Comparison of ENCODE assay signal across 11 cellular contexts in genomic region chr17:74971842-74972106, GRCh38. TPM values are rescaled to one million over a fixed set of nuclear protein-coding genes. Genes with fewer than 3 reads are reported as not detected.
DNase-seq lines count a peak whose midpoint lies in the region; ATAC-seq and TF ChIP-seq lines count a peak whose summit lies in the region.
"Had no signal": no experiment of that assay in that cellular context is flagged by ENCODE, and none has a peak within 500 bp of the region (broad histone marks: within the 10 kb centered on the region; RNA-seq: fewer than 3 reads in every experiment).

No MANE protein-coding gene starts in this region.

- no peak for ATAC-seq in activated T-cell treated with anti-CD3 and anti-CD28 coated beads, Interleukin-2, amount 50 U/mL, for 4 hours
- ATAC-seq in HG03460 (IDR thresholded peaks at IDR 0.05; ENCODE audit: unreplicated experiment) (no peak), HG02970 (IDR thresholded peaks at IDR 0.05; ENCODE audit: low FRiP score, unreplicated experiment) (no peak)

- TF ChIP-seq EP300 in tibial nerve (IDR thresholded peaks at IDR 0.05) = no peak

- H3K27me3 Mint-ChIP-seq in activated T-cell treated with anti-CD3 and anti-CD28 coated beads, Interleukin-2, amount 50 U/mL, for 4 hours (ENCODE audit: low read depth) = peaks cover 11% of the 10 kb centered on the region

- TF ChIP-seq CTCF in colonic mucosa (IDR thresholded peaks at IDR 0.05) (no peak), tibial nerve (IDR thresholded peaks at IDR 0.05) (no peak)

- H3K4me3 ChIP-seq in colonic mucosa (peak overlapping the region; percentile 72), muscle layer of colon (ENCODE audit: low read depth in 1 of 2, low read length in 2 of 2) (peak overlapping the region; percentile 32 to 74), tibial nerve (peak overlapping the region; percentile 32 to 55 (median 44))

- no peaks in the 10 kb centered on the region for H3K36me3 Mint-ChIP-seq in activated T-cell treated with anti-CD3 and anti-CD28 coated beads, Interleukin-2, amount 50 U/mL, for 4 hours (ENCODE audit: insufficient read depth)

- peaks cover 8% of the 10 kb centered on the region for H3K4me1 Mint-ChIP-seq in activated T-cell treated with anti-CD3 and anti-CD28 coated beads, Interleukin-2, amount 50 U/mL, for 4 hours (ENCODE audit: low read depth)

- H3K9me3 ChIP-seq in colonic mucosa (no peaks in the 10 kb centered on the region), muscle layer of colon (ENCODE audit: low read length) (no peaks in the 10 kb centered on the region), tibial nerve (no peaks in the 10 kb centered on the region)

- intact Hi-C loops in colonic mucosa (cut with DNase I) = no loop called here

- H3K27ac ChIP-seq in colonic mucosa = peak overlapping the region; percentile 34
- H3K27ac ChIP-seq in muscle layer of colon (ENCODE audit: low read depth, low read length) = no peak overlapping the region
- peak overlapping the region in 2 of 4 donors; percentile 14 to 66 for H3K27ac ChIP-seq in tibial nerve

- H3K27me3 ChIP-seq in colonic mucosa (no peaks in the 10 kb centered on the region), muscle layer of colon (ENCODE audit: control insufficient read depth in 1 of 2, insufficient read depth in 2 of 2, low read length in 2 of 2) (peaks cover 0 to 18% of the 10 kb centered on the region in 2 donors), tibial nerve (peaks cover 0 to 36% of the 10 kb centered on the region in 2 donors)

- H3K36me3 ChIP-seq in colonic mucosa (no peaks in the 10 kb centered on the region), muscle layer of colon (ENCODE audit: insufficient read depth, low read length) (no peaks in the 10 kb centered on the region), tibial nerve (no peaks in the 10 kb centered on the region)

- no peaks in the 10 kb centered on the region for H3K9me3 Mint-ChIP-seq in activated T-cell treated with anti-CD3 and anti-CD28 coated beads, Interleukin-2, amount 50 U/mL, for 4 hours
- H3K9me3 Mint-ChIP-seq: activated T-helper 1 cell treated with anti-CD3 and anti-CD28 coated beads, Interleukin-12 subunit alpha, Interleukin-12 subunit beta, Interleukin-2, Interleukin-4 antibody, amounts not matched to agents 30 ng/mL and 10 ng/mL and 1 ng/mL, durations not matched to agents 14 hours and 24 hours and 36 hours had no signal

- peak overlapping the region; percentile 84 for H3K4me3 Mint-ChIP-seq in activated T-cell treated with anti-CD3 and anti-CD28 coated beads, Interleukin-2, amount 50 U/mL, for 4 hours

- DNase-seq in activated T-cell treated with anti-CD3 and anti-CD28 coated beads, Interleukin-2, amount 50 U/mL, for 4 hours = no peak
- DNase-seq in activated T-cell treated with anti-CD3 and anti-CD28 coated beads, Interleukin-2, amount 50 U/mL, for 1 hour = no peak
- DNase-seq in colonic mucosa = no peak
- DNase-seq in tibial nerve (ENCODE audit: low spot score in 2 of 2) = no peak
- DNase-seq in stimulated activated CD4-positive, alpha-beta T cell treated with anti-CD3 and anti-CD28 coated beads, Interleukin-2, amount 100 ng/mL, for 48 hours = no peak
- DNase-seq: NCI-H1694 had no signal

- H3K9ac ChIP-seq in colonic mucosa (ENCODE audit: low read depth in 2 of 2, low read length in 2 of 2) (peak overlapping the region; percentile 55 to 62), muscle layer of colon (ENCODE audit: low read length) (no peak overlapping the region)

- peaks cover 4% of the 10 kb centered on the region for H3K4me1 ChIP-seq in colonic mucosa
- H3K4me1 ChIP-seq in muscle layer of colon (ENCODE audit: insufficient read depth, low read length) = peaks cover 4% of the 10 kb centered on the region
- peaks cover 0 to 16% (median 11%) of the 10 kb centered on the region in 4 donors for H3K4me1 ChIP-seq in tibial nerve

- no peak for TF ChIP-seq POLR2A in tibial nerve (IDR thresholded peaks at IDR 0.05)

- 41 to 42% methylated on average over 2 to 4 of the region's 9 CpGs for WGBS in tibial nerve, 2 donors

RNA-seq across cellular contexts. Expression of gene HID1, which starts 0.8 kb away (rescaled TPM):
- 1 to 10 TPM; 1.3 to 2.1 (median 2.0) TPM for total RNA-seq in activated T-cell treated with anti-CD3 and anti-CD28 coated beads, Interleukin-2, amount 50 U/mL, for 4 hours
- total RNA-seq in colonic mucosa = 10 to 100 TPM; 47.8 to 54.8 TPM
- total RNA-seq in tibial nerve = 10 to 100 TPM in 1 of 4 donors, 1 to 10 TPM in 3; 5.7 to 11.6 (median 8.9) TPM

RNA-seq across cellular contexts. Expression of gene CDR2L, which starts 15.7 kb away (rescaled TPM):
- total RNA-seq in activated T-cell treated with anti-CD3 and anti-CD28 coated beads, Interleukin-2, amount 50 U/mL, for 4 hours = 1 to 10 TPM in 2 of 3 donors, under 1 TPM in 1; 0.84 to 1.3 (median 1.0) TPM
- total RNA-seq in colonic mucosa = 1 to 10 TPM; 3.7 to 4.1 TPM
- total RNA-seq in tibial nerve = 10 to 100 TPM; 10.7 to 19.2 (median 13.9) TPM

RNA-seq across cellular contexts. Expression of gene OTOP3, which starts 36.1 kb away (rescaled TPM):
- not detected for total RNA-seq in activated T-cell treated with anti-CD3 and anti-CD28 coated beads, Interleukin-2, amount 50 U/mL, for 4 hours
- total RNA-seq in colonic mucosa (under 1 TPM in 1 of 2 donors, not detected in 1; 0.40 TPM), tibial nerve (not detected)
- total RNA-seq: activated T-helper 1 cell treated with anti-CD3 and anti-CD28 coated beads, Interleukin-12 subunit alpha, Interleukin-12 subunit beta, Interleukin-2, Interleukin-4 antibody, amounts not matched to agents 30 ng/mL and 10 ng/mL and 1 ng/mL, durations not matched to agents 14 hours and 24 hours and 36 hours had no signal

RNA-seq across cellular contexts. Expression of gene MRPL58, which starts 40.7 kb away (rescaled TPM):
- 10 to 100 TPM; 70.8 to 82.5 (median 81.1) TPM for total RNA-seq in activated T-cell treated with anti-CD3 and anti-CD28 coated beads, Interleukin-2, amount 50 U/mL, for 4 hours
- total RNA-seq in colonic mucosa (10 to 100 TPM; 27.2 to 50.1 TPM), tibial nerve (10 to 100 TPM; 32.1 to 51.9 (median 46.0) TPM)

RNA-seq across cellular contexts. Expression of gene OTOP2, which starts 47.7 kb away (rescaled TPM):
- not detected for total RNA-seq in activated T-cell treated with anti-CD3 and anti-CD28 coated beads, Interleukin-2, amount 50 U/mL, for 4 hours
- 10 to 100 TPM in 1 of 2 donors, 1 to 10 TPM in 1; 5.7 to 18.4 TPM for total RNA-seq in colonic mucosa
- not detected for total RNA-seq in tibial nerve
- total RNA-seq: activated T-helper 1 cell treated with anti-CD3 and anti-CD28 coated beads, Interleukin-12 subunit alpha, Interleukin-12 subunit beta, Interleukin-2, Interleukin-4 antibody, amounts not matched to agents 30 ng/mL and 10 ng/mL and 1 ng/mL, durations not matched to agents 14 hours and 24 hours and 36 hours; lower leg skin had no signal
